Comparison of ENCODE assay signal across 10 cellular contexts in the genomic region with DNA sequence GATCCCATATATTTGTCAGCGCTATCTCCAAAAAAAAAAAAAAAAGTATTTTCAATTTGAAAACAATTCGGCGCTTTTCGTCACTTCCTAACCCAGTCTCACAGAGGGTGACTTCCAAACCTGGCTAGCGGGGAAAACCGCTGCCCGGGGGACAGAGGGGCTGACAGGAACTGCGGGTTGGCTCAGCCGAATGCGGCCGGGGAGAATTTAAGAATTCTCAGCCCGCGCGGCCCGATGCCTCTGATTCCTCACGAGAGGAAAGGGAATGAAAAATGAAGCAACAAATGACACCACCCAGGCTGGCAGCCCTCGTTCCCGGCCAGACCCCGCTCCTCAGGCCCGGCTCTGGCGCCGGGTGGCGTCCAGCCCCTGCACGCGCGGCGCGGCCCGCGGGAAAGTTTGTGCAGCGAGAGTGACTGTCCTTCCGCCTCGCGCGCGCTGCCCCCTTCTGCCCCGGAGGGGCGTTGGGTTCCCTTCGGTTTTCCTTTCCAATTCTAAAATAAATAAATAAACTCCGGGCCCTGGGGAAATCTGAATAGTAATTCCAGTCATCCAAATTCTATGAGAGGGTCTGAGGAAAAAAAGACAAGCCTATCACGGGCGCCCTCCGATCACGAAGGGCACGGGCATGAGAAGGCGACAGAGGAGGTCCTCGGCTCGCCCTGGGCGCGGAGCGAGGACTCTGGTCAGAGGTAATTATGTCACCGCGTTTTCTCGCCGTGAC. TPM values are rescaled to one million over a fixed set of nuclear protein-coding genes. Genes with fewer than 3 reads are reported as not detected.
A peak's percentile ranks its signal among the peaks of the same experiment; 100 is the strongest.
DNase-seq lines count a peak whose midpoint lies in the region; ATAC-seq and TF ChIP-seq lines count a peak whose summit lies in the region.
"Had no signal": no experiment of that assay in that cellular context is flagged by ENCODE, and none has a peak within 500 bp of the region (broad histone marks: within the 10 kb centered on the region; RNA-seq: fewer than 3 reads in every experiment).

No MANE protein-coding gene starts in this region.

- H3K4me3 Mint-ChIP-seq in neural progenitor cell = peak overlapping the region; percentile 97

- no peak overlapping the region for H2AFZ ChIP-seq in neural progenitor cell (replicated peaks)

- H3K9ac ChIP-seq in neural progenitor cell = no peak overlapping the region

- no peak for TF ChIP-seq EP300 in Ishikawa (IDR thresholded peaks at IDR 0.05; ENCODE audit: borderline replicate concordance)

- H3K27ac Mint-ChIP-seq in neural progenitor cell = peak overlapping the region; percentile 86

- peaks cover 69% of the 10 kb centered on the region for H3K4me1 ChIP-seq in neural progenitor cell

- peak overlapping the region; percentile 98 for H3K4me2 ChIP-seq in neural progenitor cell

- TF ChIP-seq CTCF in neural progenitor cell (IDR thresholded peaks at IDR 0.05) = no peak

- H3K36me3 Mint-ChIP-seq in neural progenitor cell = peaks cover 5% of the 10 kb centered on the region

- H3K4me1 Mint-ChIP-seq in neural progenitor cell = peaks cover 36% of the 10 kb centered on the region

- H3K9me3 Mint-ChIP-seq in neural progenitor cell = peaks cover under 1% of the 10 kb centered on the region

- no peaks in the 10 kb centered on the region for H3K36me3 ChIP-seq in neural progenitor cell

- DNase-seq in COLO668 (lab: John Stamatoyannopoulos, UW; ENCODE audit: unreplicated experiment) (peak; percentile 28), cerebellar cortex (ENCODE audit: low spot score) (peak; percentile 36), neural progenitor cell (ENCODE audit: low spot score) (peak; percentile 57), NAMALWA (ENCODE audit: low spot score) (no peak)
- DNase-seq in stimulated activated CD4-positive, alpha-beta T cell treated with anti-CD3 and anti-CD28 coated beads, Interleukin-15, amount 100 ng/mL, for 24 hours = no peak
- DNase-seq: amniotic stem cell had no signal

- H3K27me3 ChIP-seq in neural progenitor cell = peaks cover 85% of the 10 kb centered on the region

- ATAC-seq in GM18505 (IDR thresholded peaks at IDR 0.05; ENCODE audit: unreplicated experiment) (no peak), HG02759 (IDR thresholded peaks at IDR 0.05; ENCODE audit: unreplicated experiment) (no peak)
- ATAC-seq: left lobe of liver had no signal

- peaks cover 64% of the 10 kb centered on the region for H3K27me3 Mint-ChIP-seq in neural progenitor cell (ENCODE audit: insufficient read depth, low read depth)

- no peak for TF ChIP-seq RAD21 in Ishikawa (IDR thresholded peaks at IDR 0.05; ENCODE audit: low read depth)

- no peak overlapping the region for H3K27ac ChIP-seq in neural progenitor cell

- no peak for TF ChIP-seq POLR2A in GM18505 (IDR thresholded peaks at IDR 0.05; ENCODE audit: borderline replicate concordance, extremely low read depth, insufficient read depth, insufficient read length)

- H3F3A ChIP-seq in neural progenitor cell (ENCODE audit: low read depth) = peaks cover 92% of the 10 kb centered on the region

- H3K9me3 ChIP-seq in neural progenitor cell (ENCODE audit: low read depth) = no peaks in the 10 kb centered on the region

- H3K4me3 ChIP-seq in neural progenitor cell = peak overlapping the region; percentile 91

- H4K20me1 ChIP-seq in neural progenitor cell (ENCODE audit: low read depth) = peaks cover 32% of the 10 kb centered on the region

- peaks cover under 1% of the 10 kb centered on the region for H3K79me2 ChIP-seq in neural progenitor cell (ENCODE audit: low read depth)

TF ChIP-seq in Ishikawa, 13 proteins besides CTCF, POLR2A, EP300 and RAD21:
- TF ChIP-seq TAF1 (IDR thresholded peaks at IDR 0.05; ENCODE audit: low read depth) (no peak), ZBTB7A (IDR thresholded peaks at IDR 0.05; ENCODE audit: low read depth) (0 out of 2 replicates have a peak, but pooled peaks have one; percentile 22)

RNA-seq across cellular contexts. Expression of a gene that starts 4.8 kb away (rescaled TPM):
- 190 and 215 TPM in 2 replicates for total RNA-seq in neural progenitor cell (ENCODE audit: low replicate concordance)
- total RNA-seq: left lobe of liver had no signal

Comparison
In these comparisons a context has a peak if more than half of its experiments do, and no peak if none do; other contexts are left out.
1. DNase-seq: peak in COLO668 (single experiment), cerebellar cortex (single experiment) and neural progenitor cell (single experiment); none in stimulated activated CD4-positive, alpha-beta T cell treated with anti-CD3 and anti-CD28 coated beads, Interleukin-15, amount 100 ng/mL, for 24 hours (single experiment) and NAMALWA (single experiment).